ENCODE assay signal across 11 cellular contexts in genomic region chr2:9618410-9618809, GRCh38. TPM values are rescaled to one million over a fixed set of nuclear protein-coding genes. Genes with fewer than 3 reads are reported as not detected.
A peak's percentile ranks its signal among the peaks of the same experiment; 100 is the strongest.
DNase-seq lines count a peak whose midpoint lies in the region; ATAC-seq lines count a peak whose summit lies in the region.
"Had no signal": no experiment of that assay in that cellular context is flagged by ENCODE, and none has a peak within 500 bp of the region (broad histone marks: within the 10 kb centered on the region; RNA-seq: fewer than 3 reads in every experiment).

No MANE protein-coding gene starts in this region.

- ATAC-seq in HG02885 (IDR thresholded peaks at IDR 0.05; ENCODE audit: poor library complexity, unreplicated experiment) = peak; percentile 56
- ATAC-seq in stimulated activated memory B cell treated with anti-CD40 and anti-IgM and Interleukin-4, amounts not matched to agents 10 μg/mL and 1 μg/mL and 100 μg/mL, for 72 hours = no peak

- no peak for DNase-seq in activated T-cell treated with anti-CD3 and anti-CD28 coated beads, Interleukin-2, amount 50 U/mL, for 24 hours
- DNase-seq in activated T-cell treated with anti-CD3 and anti-CD28 coated beads for 4 hours = no peak
- DNase-seq in activated naive CD8-positive, alpha-beta T cell treated with anti-CD3 and anti-CD28 coated beads for 36 hours = peak; percentile 31
- no peak for DNase-seq in foreskin melanocyte
- DNase-seq in NCI-H446 treated with DMSO at 0.1 percent for 48 hours (lab: John Stamatoyannopoulos, UW) = no peak
- DNase-seq in AML-193 (lab: John Stamatoyannopoulos, UW) = no peak
- DNase-seq: effector CD4-positive, alpha-beta T cell; heart right ventricle; NCI-H187 treated with DMSO at 0.1 percent for 48 hours had no signal

- peak overlapping the region; percentile 68 for H3K4me3 Mint-ChIP-seq in activated T-cell treated with anti-CD3 and anti-CD28 coated beads, Interleukin-2, amount 50 U/mL, for 24 hours
- H3K4me3 Mint-ChIP-seq in activated naive CD8-positive, alpha-beta T cell treated with anti-CD3 and anti-CD28 coated beads for 36 hours = peak overlapping the region; percentile 68
- H3K4me3 Mint-ChIP-seq in stimulated activated memory B cell treated with anti-CD40 and anti-IgM and Interleukin-4, amounts not matched to agents 10 μg/mL and 1 μg/mL and 100 μg/mL, for 72 hours = no peak overlapping the region

- H3K27me3 Mint-ChIP-seq in activated T-cell treated with anti-CD3 and anti-CD28 coated beads, Interleukin-2, amount 50 U/mL, for 24 hours = no peaks in the 10 kb centered on the region
- H3K27me3 Mint-ChIP-seq in activated naive CD8-positive, alpha-beta T cell treated with anti-CD3 and anti-CD28 coated beads for 36 hours = no peaks in the 10 kb centered on the region
- H3K27me3 Mint-ChIP-seq in stimulated activated memory B cell treated with anti-CD40 and anti-IgM and Interleukin-4, amounts not matched to agents 10 μg/mL and 1 μg/mL and 100 μg/mL, for 72 hours = no peaks in the 10 kb centered on the region

- H3K4me1 Mint-ChIP-seq in activated T-cell treated with anti-CD3 and anti-CD28 coated beads, Interleukin-2, amount 50 U/mL, for 24 hours (ENCODE audit: low read depth) = peaks cover 94% of the 10 kb centered on the region
- H3K4me1 Mint-ChIP-seq in activated naive CD8-positive, alpha-beta T cell treated with anti-CD3 and anti-CD28 coated beads for 36 hours = peaks cover 75% of the 10 kb centered on the region
- H3K4me1 Mint-ChIP-seq in stimulated activated memory B cell treated with anti-CD40 and anti-IgM and Interleukin-4, amounts not matched to agents 10 μg/mL and 1 μg/mL and 100 μg/mL, for 72 hours = peaks cover 93% of the 10 kb centered on the region

- H3K36me3 Mint-ChIP-seq in activated T-cell treated with anti-CD3 and anti-CD28 coated beads, Interleukin-2, amount 50 U/mL, for 24 hours (ENCODE audit: low read depth) = peaks cover 92% of the 10 kb centered on the region
- peaks cover 74% of the 10 kb centered on the region for H3K36me3 Mint-ChIP-seq in activated naive CD8-positive, alpha-beta T cell treated with anti-CD3 and anti-CD28 coated beads for 36 hours
- peaks cover 56% of the 10 kb centered on the region for H3K36me3 Mint-ChIP-seq in stimulated activated memory B cell treated with anti-CD40 and anti-IgM and Interleukin-4, amounts not matched to agents 10 μg/mL and 1 μg/mL and 100 μg/mL, for 72 hours

- no peaks in the 10 kb centered on the region for H3K9me3 Mint-ChIP-seq in activated T-cell treated with anti-CD3 and anti-CD28 coated beads, Interleukin-2, amount 50 U/mL, for 24 hours
- peaks cover 4% of the 10 kb centered on the region for H3K9me3 Mint-ChIP-seq in activated naive CD8-positive, alpha-beta T cell treated with anti-CD3 and anti-CD28 coated beads for 36 hours
- no peaks in the 10 kb centered on the region for H3K9me3 Mint-ChIP-seq in stimulated activated memory B cell treated with anti-CD40 and anti-IgM and Interleukin-4, amounts not matched to agents 10 μg/mL and 1 μg/mL and 100 μg/mL, for 72 hours

- H3K27ac Mint-ChIP-seq in activated T-cell treated with anti-CD3 and anti-CD28 coated beads, Interleukin-2, amount 50 U/mL, for 24 hours = peak overlapping the region; percentile 90
- H3K27ac Mint-ChIP-seq in activated naive CD8-positive, alpha-beta T cell treated with anti-CD3 and anti-CD28 coated beads for 36 hours = peak overlapping the region; percentile 76
- peak overlapping the region; percentile 49 for H3K27ac Mint-ChIP-seq in stimulated activated memory B cell treated with anti-CD40 and anti-IgM and Interleukin-4, amounts not matched to agents 10 μg/mL and 1 μg/mL and 100 μg/mL, for 72 hours

RNA-seq across cellular contexts. Expression of gene YWHAQ, which starts 12.4 kb away (rescaled TPM):
- total RNA-seq in activated naive CD8-positive, alpha-beta T cell treated with anti-CD3 and anti-CD28 coated beads for 36 hours = 100 to 1,000 TPM; 314 to 317 TPM
